ENCODE assay signal across 19 cellular contexts in genomic region chr18:66143029-66143428, GRCh38.
"Had no signal": no experiment of that assay in that cellular context is flagged by ENCODE, and none has a peak within 500 bp of the region (broad histone marks: within the 10 kb centered on the region; RNA-seq: fewer than 3 reads in every experiment).

No MANE protein-coding gene starts in this region.

- H3K4me3 ChIP-seq: MG63, SJSA1, SK-N-MC had no signal

- H3K36me3 ChIP-seq: MG63, SJSA1 had no signal

- DNase-seq: IMR-90; Karpas-422; KG1; MG63; NCI-H1092 treated with DMSO at 0.1 percent for 48 hours; NCI-H1436; NCI-H187; NCI-H2029; NCI-H2227 treated with DMSO at 0.1 percent for 48 hours; NCI-H524; NCI-H526 treated with DMSO at 0.1 percent for 48 hours; NCI-H748 treated with DMSO at 0.1 percent for 48 hours; NK-92 treated with Interleukin-12 subunit alpha and Interleukin-12 subunit beta, amount 100 ng/mL, for 24 hours; Right ventricle myocardium superior; RPMI8226; SIG-M5 had no signal

- H3K4me1 ChIP-seq: SJSA1 had no signal

- H3K27me3 ChIP-seq: MG63, SJSA1 had no signal

- H3K9me3 ChIP-seq: MG63, SJSA1 had no signal

- ATAC-seq: HepG2 had no signal

- H3K27ac ChIP-seq: SJSA1, SK-N-MC had no signal
